ENCODE assay signal across 26 cellular contexts in the genomic region with DNA sequence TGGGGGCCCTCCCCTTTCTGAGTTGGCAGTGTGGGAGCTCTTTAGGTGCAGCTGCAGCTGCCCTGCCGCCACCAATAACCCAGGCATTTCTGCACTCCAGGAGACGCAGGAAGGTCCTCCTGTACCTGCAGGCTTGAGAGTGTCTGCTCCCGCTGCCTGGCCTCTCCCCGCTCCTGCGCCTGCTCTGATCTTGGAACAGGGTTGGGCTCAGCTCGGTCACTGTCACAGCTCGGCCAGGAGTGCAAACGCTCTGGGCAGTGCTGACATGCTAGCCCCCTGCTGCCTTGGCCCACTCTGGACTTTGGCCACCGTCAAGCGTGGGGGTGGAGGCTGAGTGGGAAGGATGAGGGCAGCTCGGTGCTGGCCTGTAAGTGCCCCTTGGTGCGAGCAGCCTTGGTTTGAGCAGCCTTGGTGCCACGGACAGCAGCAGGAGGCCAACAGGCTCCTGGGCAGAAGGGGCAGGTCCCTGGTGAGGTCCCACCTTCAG.
"Had no signal": no experiment of that assay in that cellular context is flagged by ENCODE, and none has a peak within 500 bp of the region (broad histone marks: within the 10 kb centered on the region; RNA-seq: fewer than 3 reads in every experiment).

No MANE protein-coding gene starts in this region.

- ATAC-seq: activated CD8-positive, alpha-beta T cell treated with anti-CD3 and anti-CD28 coated beads, Interleukin-2, amount 10 ng/mL, durations not matched to agents 7 days and 5 days; activated naive CD4-positive, alpha-beta T cell treated with anti-CD3 and anti-CD28 coated beads, Interleukin-2, amount 50 U/mL, for 72 hours; activated naive CD8-positive, alpha-beta T cell treated with anti-CD3 and anti-CD28 coated beads, Interleukin-2, amount 50 U/mL, for 24 hours had no signal

- H3K9me3 ChIP-seq: SJCRH30 had no signal

- H3K4me1 ChIP-seq: SJCRH30 had no signal

- H3K27ac Mint-ChIP-seq: activated CD8-positive, alpha-beta T cell treated with anti-CD3 and anti-CD28 coated beads, Interleukin-2, amount 10 ng/mL, durations not matched to agents 7 days and 5 days; activated naive CD4-positive, alpha-beta T cell treated with anti-CD3 and anti-CD28 coated beads, Interleukin-2, amount 50 U/mL, for 72 hours; activated naive CD8-positive, alpha-beta T cell treated with anti-CD3 and anti-CD28 coated beads, Interleukin-2, amount 50 U/mL, for 24 hours; activated T-helper 1 cell treated with anti-CD3 and anti-CD28 coated beads, Interleukin-12 subunit alpha, Interleukin-12 subunit beta, Interleukin-2, Interleukin-4 antibody, amounts not matched to agents 30 ng/mL and 10 ng/mL and 1 ng/mL, durations not matched to agents 14 hours and 24 hours and 36 hours; brain; T-helper 1 cell treated with Interleukin-12 subunit alpha and Interleukin-12 subunit beta and Interleukin-4 antibody, amounts not matched to agents 30 μg/mL and 1 μg/mL, for 36 hours; WTC11 had no signal

- H3K4me1 Mint-ChIP-seq: activated naive CD8-positive, alpha-beta T cell treated with anti-CD3 and anti-CD28 coated beads, Interleukin-2, amount 50 U/mL, for 24 hours had no signal

- H3K27me3 ChIP-seq: SJCRH30 had no signal

- H3K27ac ChIP-seq: SJCRH30 had no signal

- H3K9me3 Mint-ChIP-seq: activated naive CD4-positive, alpha-beta T cell treated with anti-CD3 and anti-CD28 coated beads, Interleukin-2, amount 50 U/mL, for 72 hours; activated naive CD8-positive, alpha-beta T cell treated with anti-CD3 and anti-CD28 coated beads, Interleukin-2, amount 50 U/mL, for 24 hours; activated T-helper 1 cell treated with anti-CD3 and anti-CD28 coated beads, Interleukin-12 subunit alpha, Interleukin-12 subunit beta, Interleukin-2, Interleukin-4 antibody, amounts not matched to agents 30 ng/mL and 10 ng/mL and 1 ng/mL, durations not matched to agents 14 hours and 24 hours and 36 hours; brain; T-helper 1 cell treated with Interleukin-12 subunit alpha and Interleukin-12 subunit beta and Interleukin-4 antibody, amounts not matched to agents 30 μg/mL and 1 μg/mL, for 36 hours had no signal

- DNase-seq: activated CD4-positive, alpha-beta T cell treated with anti-CD3 and anti-CD28 coated beads for 48 hours; activated CD4-positive, alpha-beta T cell treated with anti-CD3 and anti-CD28 coated beads, Interleukin-2, amount 50 U/mL, for 4 hours; activated CD4-positive, CD25-positive, alpha-beta regulatory T cell treated with anti-CD3 and anti-CD28 coated beads, Interleukin-2, amount 50 U/mL, for 72 hours; activated CD8-positive, alpha-beta memory T cell treated with anti-CD3 and anti-CD28 coated beads, Interleukin-2, amount 50 U/mL, for 48 hours; activated CD8-positive, alpha-beta T cell treated with anti-CD3 and anti-CD28 coated beads, Interleukin-2, amount 10 ng/mL, durations not matched to agents 7 days and 5 days; activated effector memory CD4-positive, alpha-beta T cell treated with anti-CD3 and anti-CD28 coated beads, Interleukin-2, amount 50 U/mL, for 16 hours; activated naive CD4-positive, alpha-beta T cell treated with Interleukin-2 at 50 U/mL for 16 hours; activated naive CD8-positive, alpha-beta T cell treated with anti-CD3 and anti-CD28 coated beads, Interleukin-2, amount 50 U/mL, for 24 hours; activated T-cell treated with anti-CD3 and anti-CD28 coated beads, Interleukin-2, amount 50 U/mL, for 1 hour; amniotic stem cell; KG1; NCI-H1048; NCI-H1930; NCI-H2171; NCI-H226; NCI-H510A; NCI-H526 treated with DMSO at 0.1 percent for 48 hours; NCI-H82; Right ventricle myocardium superior; SJCRH30 had no signal

- H3K27me3 Mint-ChIP-seq: activated naive CD8-positive, alpha-beta T cell treated with anti-CD3 and anti-CD28 coated beads, Interleukin-2, amount 50 U/mL, for 24 hours had no signal

- FAIRE-seq: astrocyte had no signal

- H3K36me3 Mint-ChIP-seq: activated naive CD4-positive, alpha-beta T cell treated with anti-CD3 and anti-CD28 coated beads, Interleukin-2, amount 50 U/mL, for 72 hours; brain had no signal

- H3K4me3 Mint-ChIP-seq: activated CD8-positive, alpha-beta T cell treated with anti-CD3 and anti-CD28 coated beads, Interleukin-2, amount 10 ng/mL, durations not matched to agents 7 days and 5 days; activated naive CD8-positive, alpha-beta T cell treated with anti-CD3 and anti-CD28 coated beads, Interleukin-2, amount 50 U/mL, for 24 hours; activated T-helper 1 cell treated with anti-CD3 and anti-CD28 coated beads, Interleukin-12 subunit alpha, Interleukin-12 subunit beta, Interleukin-2, Interleukin-4 antibody, amounts not matched to agents 30 ng/mL and 10 ng/mL and 1 ng/mL, durations not matched to agents 14 hours and 24 hours and 36 hours; brain; T-helper 1 cell treated with Interleukin-12 subunit alpha and Interleukin-12 subunit beta and Interleukin-4 antibody, amounts not matched to agents 30 μg/mL and 1 μg/mL, for 36 hours; WTC11 had no signal

- H3K4me3 ChIP-seq: SJCRH30 had no signal

- H3K36me3 ChIP-seq: SJCRH30 had no signal
